In the genomic region with DNA sequence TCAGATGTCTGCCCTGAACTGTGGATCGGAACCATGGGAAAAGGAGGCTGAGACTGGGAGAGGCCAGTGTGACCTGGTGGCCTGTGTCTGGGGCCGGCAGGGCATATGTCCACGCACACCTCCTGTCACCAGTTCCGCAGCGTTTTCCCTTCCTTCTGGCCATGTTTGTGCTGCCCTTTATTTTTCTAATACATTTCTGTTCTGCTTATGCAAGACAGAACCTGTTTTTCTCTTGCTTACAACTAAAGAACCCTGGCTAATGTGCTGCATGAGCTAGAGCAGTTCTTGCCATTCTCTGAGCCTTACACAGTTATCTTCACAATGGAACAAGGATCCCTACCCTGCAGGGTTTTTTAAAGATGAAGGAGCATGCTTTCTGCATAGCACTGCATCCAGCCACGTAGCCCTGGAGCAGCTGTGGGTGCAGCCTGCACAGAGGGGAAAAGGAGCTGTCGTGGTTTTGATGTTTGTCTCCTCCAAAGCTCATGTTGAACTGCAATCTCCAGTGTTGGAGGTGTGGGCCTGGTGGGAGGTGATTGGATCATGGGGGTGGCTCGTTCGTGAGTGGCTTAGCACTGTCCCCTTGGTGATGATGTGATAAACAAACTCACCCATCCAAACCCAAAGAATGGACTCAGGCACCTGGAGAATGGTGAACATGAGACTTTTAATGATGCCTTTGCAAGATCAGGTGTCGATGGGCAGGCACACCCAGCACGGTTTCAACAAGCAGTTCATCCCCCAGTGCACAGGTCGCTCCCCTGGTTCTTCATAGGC, we compare ENCODE assay signal across 19 cellular contexts.
"Had no signal": no experiment of that assay in that cellular context is flagged by ENCODE, and none has a peak within 500 bp of the region (broad histone marks: within the 10 kb centered on the region; RNA-seq: fewer than 3 reads in every experiment).

No MANE protein-coding gene starts in this region.

- H3K4me3 Mint-ChIP-seq: activated B cell treated with CpG ODN at 0.5 μM for 24 hours; activated CD4-positive, alpha-beta memory T cell treated with anti-CD3 and anti-CD28 coated beads for 36 hours; activated naive CD4-positive, alpha-beta T cell treated with anti-CD3 and anti-CD28 coated beads for 36 hours; activated naive CD8-positive, alpha-beta T cell treated with anti-CD3 and anti-CD28 coated beads, Interleukin-2, amount 50 U/mL, for 24 hours; activated T-helper 17 cell treated with anti-CD3 and anti-CD28 coated beads, Interleukin-2, amount 50 U/mL, for 72 hours; brain; naive thymus-derived CD8-positive, alpha-beta T cell; T-cell had no signal

- H3K27ac Mint-ChIP-seq: activated B cell treated with CpG ODN at 0.5 μM for 24 hours; activated CD4-positive, alpha-beta memory T cell treated with anti-CD3 and anti-CD28 coated beads for 36 hours; activated naive CD4-positive, alpha-beta T cell treated with anti-CD3 and anti-CD28 coated beads for 36 hours; activated naive CD8-positive, alpha-beta T cell treated with anti-CD3 and anti-CD28 coated beads, Interleukin-2, amount 50 U/mL, for 24 hours; activated T-helper 17 cell treated with anti-CD3 and anti-CD28 coated beads, Interleukin-2, amount 50 U/mL, for 72 hours; brain; naive thymus-derived CD8-positive, alpha-beta T cell; T-cell had no signal

- H3K4me1 ChIP-seq: tibial artery had no signal

- H3K36me3 Mint-ChIP-seq: brain, T-cell had no signal

- H3K27me3 ChIP-seq: vagina had no signal

- ATAC-seq: activated naive CD8-positive, alpha-beta T cell treated with anti-CD3 and anti-CD28 coated beads, Interleukin-2, amount 50 U/mL, for 24 hours; activated T-helper 17 cell treated with anti-CD3 and anti-CD28 coated beads, Interleukin-2, amount 50 U/mL, for 72 hours; naive thymus-derived CD8-positive, alpha-beta T cell; stimulated activated naive CD8-positive, alpha-beta T cell treated with anti-CD3 and anti-CD28 coated beads, Interleukin-15, Interleukin-2, amounts not matched to agents 100 U/mL and 50 U/mL, for 24 hours; T-cell had no signal

- H3K4me3 ChIP-seq: dorsolateral prefrontal cortex, tibial artery, vagina had no signal

- DNase-seq: activated B cell treated with CpG ODN at 0.5 μM for 24 hours; activated CD4-positive, alpha-beta memory T cell treated with anti-CD3 and anti-CD28 coated beads for 36 hours; activated CD4-positive, alpha-beta T cell treated with anti-CD3 and anti-CD28 coated beads for 4 hours; activated naive CD4-positive, alpha-beta T cell treated with anti-CD3 and anti-CD28 coated beads for 36 hours; activated naive CD8-positive, alpha-beta T cell treated with anti-CD3 and anti-CD28 coated beads, Interleukin-2, amount 50 U/mL, for 24 hours; anterior cingulate cortex; caudate nucleus; mesendoderm; naive thymus-derived CD8-positive, alpha-beta T cell; retina; stimulated activated naive CD8-positive, alpha-beta T cell treated with anti-CD3 and anti-CD28 coated beads, Interleukin-15, Interleukin-2, amounts not matched to agents 100 U/mL and 50 U/mL, for 24 hours; substantia nigra; T-cell had no signal

- H3K27ac ChIP-seq: dorsolateral prefrontal cortex, neutrophil, tibial artery, vagina had no signal

- H3K9me3 ChIP-seq: neutrophil, vagina had no signal

- H3K4me1 Mint-ChIP-seq: activated B cell treated with CpG ODN at 0.5 μM for 24 hours; activated naive CD8-positive, alpha-beta T cell treated with anti-CD3 and anti-CD28 coated beads, Interleukin-2, amount 50 U/mL, for 24 hours; naive thymus-derived CD8-positive, alpha-beta T cell; T-cell had no signal

- H3K36me3 ChIP-seq: neutrophil, tibial artery, vagina had no signal
